1 cellular context compared by ENCODE assay signal in the genomic region with DNA sequence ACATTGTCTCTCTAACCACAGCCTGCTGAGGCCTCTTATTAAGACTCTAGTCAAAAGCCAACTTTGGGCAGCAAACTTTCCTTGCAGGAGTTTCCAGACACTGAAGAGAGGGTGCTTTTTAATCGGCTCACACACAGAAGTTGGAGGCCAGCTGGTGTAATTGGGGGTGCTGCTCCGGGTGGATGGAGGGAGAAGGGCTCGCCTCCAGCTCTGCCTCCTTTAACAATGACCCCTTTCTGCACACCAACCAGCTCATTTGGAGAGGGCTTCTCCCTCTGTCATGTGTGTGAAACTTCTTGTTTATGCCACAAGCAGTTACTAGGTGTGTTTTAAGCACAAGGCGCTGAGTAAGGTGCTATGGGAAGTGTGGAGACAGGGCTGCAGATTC.
TF ChIP-seq lines count a peak whose summit lies in the region.

No MANE protein-coding gene starts in this region.

TF ChIP-seq in GM23338, 12 proteins besides CTCF, POLR2A, EP300 and RAD21:
- TF ChIP-seq, protein P1, sequence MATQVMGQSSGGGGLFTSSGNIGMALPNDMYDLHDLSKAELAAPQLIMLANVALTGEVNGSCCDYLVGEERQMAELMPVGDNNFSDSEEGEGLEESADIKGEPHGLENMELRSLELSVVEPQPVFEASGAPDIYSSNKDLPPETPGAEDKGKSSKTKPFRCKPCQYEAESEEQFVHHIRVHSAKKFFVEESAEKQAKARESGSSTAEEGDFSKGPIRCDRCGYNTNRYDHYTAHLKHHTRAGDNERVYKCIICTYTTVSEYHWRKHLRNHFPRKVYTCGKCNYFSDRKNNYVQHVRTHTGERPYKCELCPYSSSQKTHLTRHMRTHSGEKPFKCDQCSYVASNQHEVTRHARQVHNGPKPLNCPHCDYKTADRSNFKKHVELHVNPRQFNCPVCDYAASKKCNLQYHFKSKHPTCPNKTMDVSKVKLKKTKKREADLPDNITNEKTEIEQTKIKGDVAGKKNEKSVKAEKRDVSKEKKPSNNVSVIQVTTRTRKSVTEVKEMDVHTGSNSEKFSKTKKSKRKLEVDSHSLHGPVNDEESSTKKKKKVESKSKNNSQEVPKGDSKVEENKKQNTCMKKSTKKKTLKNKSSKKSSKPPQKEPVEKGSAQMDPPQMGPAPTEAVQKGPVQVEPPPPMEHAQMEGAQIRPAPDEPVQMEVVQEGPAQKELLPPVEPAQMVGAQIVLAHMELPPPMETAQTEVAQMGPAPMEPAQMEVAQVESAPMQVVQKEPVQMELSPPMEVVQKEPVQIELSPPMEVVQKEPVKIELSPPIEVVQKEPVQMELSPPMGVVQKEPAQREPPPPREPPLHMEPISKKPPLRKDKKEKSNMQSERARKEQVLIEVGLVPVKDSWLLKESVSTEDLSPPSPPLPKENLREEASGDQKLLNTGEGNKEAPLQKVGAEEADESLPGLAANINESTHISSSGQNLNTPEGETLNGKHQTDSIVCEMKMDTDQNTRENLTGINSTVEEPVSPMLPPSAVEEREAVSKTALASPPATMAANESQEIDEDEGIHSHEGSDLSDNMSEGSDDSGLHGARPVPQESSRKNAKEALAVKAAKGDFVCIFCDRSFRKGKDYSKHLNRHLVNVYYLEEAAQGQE (IDR thresholded peaks at IDR 0.05; ENCODE audit: unreplicated experiment), result no peak
- TF ChIP-seq, protein P2, sequence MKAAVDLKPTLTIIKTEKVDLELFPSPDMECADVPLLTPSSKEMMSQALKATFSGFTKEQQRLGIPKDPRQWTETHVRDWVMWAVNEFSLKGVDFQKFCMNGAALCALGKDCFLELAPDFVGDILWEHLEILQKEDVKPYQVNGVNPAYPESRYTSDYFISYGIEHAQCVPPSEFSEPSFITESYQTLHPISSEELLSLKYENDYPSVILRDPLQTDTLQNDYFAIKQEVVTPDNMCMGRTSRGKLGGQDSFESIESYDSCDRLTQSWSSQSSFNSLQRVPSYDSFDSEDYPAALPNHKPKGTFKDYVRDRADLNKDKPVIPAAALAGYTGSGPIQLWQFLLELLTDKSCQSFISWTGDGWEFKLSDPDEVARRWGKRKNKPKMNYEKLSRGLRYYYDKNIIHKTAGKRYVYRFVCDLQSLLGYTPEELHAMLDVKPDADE (IDR thresholded peaks at IDR 0.05), result no peak
- TF ChIP-seq ZNF331 (CRISPR knock-in tag; IDR thresholded peaks at IDR 0.05; ENCODE audit: low read depth) (no peak), CREB1 (CRISPR knock-in tag; IDR thresholded peaks at IDR 0.05; ENCODE audit: low read depth) (no peak), JUNB (IDR thresholded peaks at IDR 0.05; ENCODE audit: unreplicated experiment) (no peak), NANOG (IDR thresholded peaks at IDR 0.05; ENCODE audit: borderline replicate concordance) (no peak), EZH2phosphoT487 (IDR thresholded peaks at IDR 0.05; ENCODE audit: unreplicated experiment) (no peak), EZH2 (IDR thresholded peaks at IDR 0.05; ENCODE audit: low read depth, unreplicated experiment) (no peak), POLR2AphosphoS5 (IDR thresholded peaks at IDR 0.05; ENCODE audit: low read depth) (no peak), STAT1 (IDR thresholded peaks at IDR 0.05; ENCODE audit: unreplicated experiment) (no peak), ZNF114 (CRISPR knock-in tag; IDR thresholded peaks at IDR 0.05) (no peak)
- TF ChIP-seq, protein P3, sequence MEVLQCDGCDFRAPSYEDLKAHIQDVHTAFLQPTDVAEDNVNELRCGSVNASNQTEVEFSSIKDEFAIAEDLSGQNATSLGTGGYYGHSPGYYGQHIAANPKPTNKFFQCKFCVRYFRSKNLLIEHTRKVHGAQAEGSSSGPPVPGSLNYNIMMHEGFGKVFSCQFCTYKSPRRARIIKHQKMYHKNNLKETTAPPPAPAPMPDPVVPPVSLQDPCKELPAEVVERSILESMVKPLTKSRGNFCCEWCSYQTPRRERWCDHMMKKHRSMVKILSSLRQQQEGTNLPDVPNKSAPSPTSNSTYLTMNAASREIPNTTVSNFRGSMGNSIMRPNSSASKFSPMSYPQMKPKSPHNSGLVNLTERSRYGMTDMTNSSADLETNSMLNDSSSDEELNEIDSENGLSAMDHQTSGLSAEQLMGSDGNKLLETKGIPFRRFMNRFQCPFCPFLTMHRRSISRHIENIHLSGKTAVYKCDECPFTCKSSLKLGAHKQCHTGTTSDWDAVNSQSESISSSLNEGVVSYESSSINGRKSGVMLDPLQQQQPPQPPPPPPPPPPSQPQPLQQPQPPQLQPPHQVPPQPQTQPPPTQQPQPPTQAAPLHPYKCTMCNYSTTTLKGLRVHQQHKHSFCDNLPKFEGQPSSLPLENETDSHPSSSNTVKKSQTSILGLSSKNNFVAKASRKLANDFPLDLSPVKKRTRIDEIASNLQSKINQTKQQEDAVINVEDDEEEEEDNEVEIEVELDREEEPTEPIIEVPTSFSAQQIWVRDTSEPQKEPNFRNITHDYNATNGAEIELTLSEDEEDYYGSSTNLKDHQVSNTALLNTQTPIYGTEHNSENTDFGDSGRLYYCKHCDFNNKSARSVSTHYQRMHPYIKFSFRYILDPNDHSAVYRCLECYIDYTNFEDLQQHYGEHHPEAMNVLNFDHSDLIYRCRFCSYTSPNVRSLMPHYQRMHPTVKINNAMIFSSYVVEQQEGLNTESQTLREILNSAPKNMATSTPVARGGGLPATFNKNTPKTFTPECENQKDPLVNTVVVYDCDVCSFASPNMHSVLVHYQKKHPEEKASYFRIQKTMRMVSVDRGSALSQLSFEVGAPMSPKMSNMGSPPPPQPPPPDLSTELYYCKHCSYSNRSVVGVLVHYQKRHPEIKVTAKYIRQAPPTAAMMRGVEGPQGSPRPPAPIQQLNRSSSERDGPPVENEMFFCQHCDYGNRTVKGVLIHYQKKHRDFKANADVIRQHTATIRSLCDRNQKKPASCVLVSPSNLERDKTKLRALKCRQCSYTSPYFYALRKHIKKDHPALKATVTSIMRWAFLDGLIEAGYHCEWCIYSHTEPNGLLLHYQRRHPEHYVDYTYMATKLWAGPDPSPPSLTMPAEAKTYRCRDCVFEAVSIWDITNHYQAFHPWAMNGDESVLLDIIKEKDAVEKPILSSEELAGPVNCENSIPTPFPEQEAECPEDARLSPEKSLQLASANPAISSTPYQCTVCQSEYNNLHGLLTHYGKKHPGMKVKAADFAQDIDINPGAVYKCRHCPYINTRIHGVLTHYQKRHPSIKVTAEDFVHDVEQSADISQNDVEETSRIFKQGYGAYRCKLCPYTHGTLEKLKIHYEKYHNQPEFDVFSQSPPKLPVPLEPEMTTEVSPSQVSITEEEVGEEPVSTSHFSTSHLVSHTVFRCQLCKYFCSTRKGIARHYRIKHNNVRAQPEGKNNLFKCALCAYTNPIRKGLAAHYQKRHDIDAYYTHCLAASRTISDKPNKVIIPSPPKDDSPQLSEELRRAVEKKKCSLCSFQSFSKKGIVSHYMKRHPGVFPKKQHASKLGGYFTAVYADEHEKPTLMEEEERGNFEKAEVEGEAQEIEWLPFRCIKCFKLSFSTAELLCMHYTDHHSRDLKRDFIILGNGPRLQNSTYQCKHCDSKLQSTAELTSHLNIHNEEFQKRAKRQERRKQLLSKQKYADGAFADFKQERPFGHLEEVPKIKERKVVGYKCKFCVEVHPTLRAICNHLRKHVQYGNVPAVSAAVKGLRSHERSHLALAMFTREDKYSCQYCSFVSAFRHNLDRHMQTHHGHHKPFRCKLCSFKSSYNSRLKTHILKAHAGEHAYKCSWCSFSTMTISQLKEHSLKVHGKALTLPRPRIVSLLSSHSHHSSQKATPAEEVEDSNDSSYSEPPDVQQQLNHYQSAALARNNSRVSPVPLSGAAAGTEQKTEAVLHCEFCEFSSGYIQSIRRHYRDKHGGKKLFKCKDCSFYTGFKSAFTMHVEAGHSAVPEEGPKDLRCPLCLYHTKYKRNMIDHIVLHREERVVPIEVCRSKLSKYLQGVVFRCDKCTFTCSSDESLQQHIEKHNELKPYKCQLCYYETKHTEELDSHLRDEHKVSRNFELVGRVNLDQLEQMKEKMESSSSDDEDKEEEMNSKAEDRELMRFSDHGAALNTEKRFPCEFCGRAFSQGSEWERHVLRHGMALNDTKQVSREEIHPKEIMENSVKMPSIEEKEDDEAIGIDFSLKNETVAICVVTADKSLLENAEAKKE (CRISPR knock-in tag; IDR thresholded peaks at IDR 0.05), result no peak
